Comparison of ENCODE assay signal across 13 cellular contexts in the genomic region with DNA sequence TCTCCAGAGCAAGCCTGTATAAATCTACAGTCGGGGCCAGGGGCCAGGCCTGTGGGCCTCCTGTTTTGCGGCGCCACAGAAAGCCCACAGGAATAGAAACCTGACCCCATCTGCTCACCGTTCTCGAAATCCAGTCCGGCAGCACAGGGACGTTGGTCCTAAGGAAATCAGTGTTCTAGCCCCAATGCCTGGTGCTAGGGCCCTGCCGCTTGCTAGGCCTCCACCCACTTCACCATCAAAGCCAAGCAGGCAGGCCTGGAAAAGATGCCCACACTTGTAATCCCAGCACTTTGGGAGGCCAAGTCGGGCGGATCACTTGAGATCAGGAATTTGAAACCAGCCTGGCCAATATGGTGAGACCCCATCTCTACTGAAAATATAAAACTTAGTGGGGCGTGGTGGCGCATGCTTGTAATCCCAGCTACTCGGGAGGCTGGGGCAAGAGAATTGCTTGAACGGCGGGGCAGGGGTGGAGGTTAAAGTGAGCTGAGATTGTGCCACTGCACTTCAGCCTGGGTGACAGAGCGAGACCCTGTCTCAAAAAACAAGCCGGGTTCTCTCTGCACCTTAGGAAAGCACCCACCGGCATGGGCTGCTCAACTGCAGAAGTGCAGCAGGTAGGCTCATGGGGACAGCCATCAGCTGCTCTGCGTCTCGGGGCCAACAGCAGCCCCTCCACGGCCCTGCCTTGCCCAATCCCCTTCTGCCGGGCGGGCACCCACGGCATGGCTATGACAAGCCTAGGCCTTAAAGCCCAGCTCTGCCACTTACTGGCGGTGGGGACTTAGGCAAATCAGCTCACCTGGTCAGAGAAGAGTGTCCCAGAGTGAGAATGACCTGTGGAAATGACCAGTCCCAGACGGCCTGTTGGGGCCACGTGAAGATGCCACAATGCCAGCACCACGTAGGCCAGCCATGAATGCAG. TPM values are rescaled to one million over a fixed set of nuclear protein-coding genes. Genes with fewer than 3 reads are reported as not detected.
"Had no signal": no experiment of that assay in that cellular context is flagged by ENCODE, and none has a peak within 500 bp of the region (broad histone marks: within the 10 kb centered on the region; RNA-seq: fewer than 3 reads in every experiment).

No MANE protein-coding gene starts in this region.

- ATAC-seq: esophagus mucosa; mucosa of descending colon; naive thymus-derived CD8-positive, alpha-beta T cell; right lobe of liver had no signal

- H3K27me3 ChIP-seq: ovary, right lobe of liver, vagina had no signal

- H3K36me3 ChIP-seq: ovary, right lobe of liver, vagina had no signal

- H3K27ac ChIP-seq: ovary, right lobe of liver, vagina had no signal

- DNase-seq: effector memory CD4-positive, alpha-beta T cell; islet precursor cell; mucosa of descending colon; naive thymus-derived CD8-positive, alpha-beta T cell; ovary; right lobe of liver; stimulated activated CD4-positive, alpha-beta T cell treated with anti-CD3 and anti-CD28 coated beads, Interleukin-15, amount 100 ng/mL, for 24 hours; stimulated activated CD4-positive, alpha-beta T cell treated with anti-CD3 and anti-CD28 coated beads, Interleukin-2, amount 100 ng/mL, for 24 hours; stimulated activated CD4-positive, alpha-beta T cell treated with anti-CD3 and anti-CD28 coated beads, Interleukin-4, amount 100 ng/mL, for 4 hours; stimulated activated naive CD4-positive, alpha-beta T cell treated with Interleukin-2 at 50 U/mL for 16 hours had no signal

- H3K9me3 ChIP-seq: mucosa of descending colon, ovary, right lobe of liver, vagina had no signal

- H3K4me3 ChIP-seq: mucosa of descending colon, ovary, right lobe of liver, vagina had no signal

RNA-seq across cellular contexts. Expression of gene VWF, which starts 47.4 kb away (rescaled TPM):
- polyA plus RNA-seq: naive thymus-derived CD8-positive, alpha-beta T cell; neural cell had no signal
